Comparison of ENCODE assay signal across 35 cellular contexts in genomic region chr17:58301504-58302150, GRCh38. TPM values are rescaled to one million over a fixed set of nuclear protein-coding genes. Genes with fewer than 3 reads are reported as not detected.
DNase-seq lines count a peak whose midpoint lies in the region; ATAC-seq and TF ChIP-seq lines count a peak whose summit lies in the region.
"Had no signal": no experiment of that assay in that cellular context is flagged by ENCODE, and none has a peak within 500 bp of the region (broad histone marks: within the 10 kb centered on the region; RNA-seq: fewer than 3 reads in every experiment).

No MANE protein-coding gene starts in this region.

- no peak for TF ChIP-seq CTCF in left ventricle myocardium inferior (IDR thresholded peaks at IDR 0.05; ENCODE audit: borderline replicate concordance)
- TF ChIP-seq CTCF in lung (IDR thresholded peaks at IDR 0.05; ENCODE audit: control extremely low read depth, extremely low read depth) = no peak
- no peak for TF ChIP-seq CTCF in PC-9 (conservative IDR thresholded peaks at IDR 0.05)

- H3K27ac ChIP-seq in left ventricle myocardium inferior (replicated peaks) (no peak overlapping the region), lung (ENCODE audit: low read depth in 1 of 2, low read length in 1 of 2) (no peak overlapping the region), PC-9 (no peak overlapping the region)
- H3K27ac ChIP-seq: heart left ventricle, pancreas, skin epidermis had no signal

- H3K27ac Mint-ChIP-seq in activated CD8-positive, alpha-beta memory T cell treated with anti-CD3 and anti-CD28 coated beads, Interleukin-2, amount 10 ng/mL, durations not matched to agents 7 days and 5 days = no peak overlapping the region
- H3K27ac Mint-ChIP-seq: activated CD4-positive, alpha-beta T cell treated with anti-CD3 and anti-CD28 coated beads for 36 hours; CD4-positive, alpha-beta memory T cell; endodermal cell; nephron; stimulated activated memory B cell treated with anti-CD40 and anti-IgM and Interleukin-4, amounts not matched to agents 10 μg/mL and 1 μg/mL and 100 μg/mL, for 72 hours; T-helper 2 cell treated with Interferon-gamma antibody and Interleukin-4, amounts not matched to agents 5 μg/mL and 100 μg/mL, for 36 hours; type B pancreatic cell had no signal

- peaks cover 13% of the 10 kb centered on the region for H3K27me3 Mint-ChIP-seq in activated CD8-positive, alpha-beta memory T cell treated with anti-CD3 and anti-CD28 coated beads, Interleukin-2, amount 10 ng/mL, durations not matched to agents 7 days and 5 days
- H3K27me3 Mint-ChIP-seq: activated CD4-positive, alpha-beta T cell treated with anti-CD3 and anti-CD28 coated beads for 36 hours; CD4-positive, alpha-beta memory T cell; stimulated activated memory B cell treated with anti-CD40 and anti-IgM and Interleukin-4, amounts not matched to agents 10 μg/mL and 1 μg/mL and 100 μg/mL, for 72 hours had no signal

- no peaks in the 10 kb centered on the region for H3K9me2 ChIP-seq in PC-9 (ENCODE audit: insufficient read depth)

- POLR2A ChIA-PET in PC-9 (lab: Charles Lee; ENCODE audit: unreplicated experiment) = no interaction called here

- H3K79me2 ChIP-seq in PC-9 (ENCODE audit: low read depth) = no peaks in the 10 kb centered on the region

- H3K27me3 ChIP-seq in left ventricle myocardium inferior (ENCODE audit: low read depth) (peaks cover 25% of the 10 kb centered on the region), lung (ENCODE audit: control insufficient read depth, insufficient read depth) (no peaks in the 10 kb centered on the region), PC-9 (ENCODE audit: insufficient read depth, low read depth) (peaks cover 94% of the 10 kb centered on the region)
- H3K27me3 ChIP-seq: pancreas had no signal

- H3K9me3 ChIP-seq in left ventricle myocardium inferior (replicated peaks) (peaks cover 10% of the 10 kb centered on the region), lung (ENCODE audit: control insufficient read depth in 2 of 2, insufficient read depth in 1 of 2, low read length in 1 of 2) (no peaks in the 10 kb centered on the region), PC-9 (ENCODE audit: insufficient read depth, low read depth) (no peaks in the 10 kb centered on the region)
- H3K9me3 ChIP-seq: HAP-1, pancreas had no signal

- DNase-seq in Right ventricle myocardium superior (peak; percentile 23), left ventricle myocardium inferior (no peak), lung (ENCODE audit: low spot score) (peak; percentile 26), PC-9 (no peak), NCI-H510A (lab: John Stamatoyannopoulos, UW) (no peak), NCI-H1092 (lab: John Stamatoyannopoulos, UW) (no peak)
- peak; percentile 31 for DNase-seq in activated CD8-positive, alpha-beta memory T cell treated with anti-CD3 and anti-CD28 coated beads, Interleukin-2, amount 10 ng/mL, durations not matched to agents 7 days and 5 days
- DNase-seq: activated CD4-positive, alpha-beta T cell treated with anti-CD3 and anti-CD28 coated beads for 36 hours; activated naive CD4-positive, alpha-beta T cell; activated T-cell treated with anti-CD3 and anti-CD28 coated beads, Interleukin-2, amount 50 U/mL, for 72 hours; AML-193; CD4-positive, alpha-beta memory T cell; central memory CD4-positive, alpha-beta T cell; endodermal cell; Karpas-422; kidney glomerular epithelial cell; mammary epithelial cell; MV-4-11; NCI-H146; NCI-H226; NCI-H69; pancreas; SIG-M5; substantia nigra had no signal

- no peaks in the 10 kb centered on the region for H4K20me1 ChIP-seq in PC-9 (ENCODE audit: insufficient read depth)

- H3K36me3 ChIP-seq in left ventricle myocardium inferior (no peaks in the 10 kb centered on the region), lung (ENCODE audit: control insufficient read depth in 2 of 2, insufficient read depth in 2 of 2, low read length in 2 of 2) (no peaks in the 10 kb centered on the region), PC-9 (ENCODE audit: low read depth) (no peaks in the 10 kb centered on the region)
- H3K36me3 ChIP-seq: HAP-1, heart left ventricle, pancreas had no signal

- no peak overlapping the region for H3K4me3 Mint-ChIP-seq in activated CD8-positive, alpha-beta memory T cell treated with anti-CD3 and anti-CD28 coated beads, Interleukin-2, amount 10 ng/mL, durations not matched to agents 7 days and 5 days
- H3K4me3 Mint-ChIP-seq: activated CD4-positive, alpha-beta T cell treated with anti-CD3 and anti-CD28 coated beads for 36 hours; activated T-cell treated with anti-CD3 and anti-CD28 coated beads, Interleukin-2, amount 50 U/mL, for 72 hours; CD4-positive, alpha-beta memory T cell; endodermal cell; nephron; stimulated activated memory B cell treated with anti-CD40 and anti-IgM and Interleukin-4, amounts not matched to agents 10 μg/mL and 1 μg/mL and 100 μg/mL, for 72 hours; T-helper 2 cell treated with Interferon-gamma antibody and Interleukin-4, amounts not matched to agents 5 μg/mL and 100 μg/mL, for 36 hours; type B pancreatic cell had no signal

- WGBS in lung, 2 donors = 82 to 86% methylated on average over 16 of the region's 16 CpGs

- BruUV-seq in PC-9 (replicated peaks; lab: Mats Ljungman, UMichigan) = no TSS peak

- H2AFZ ChIP-seq in PC-9 = no peak overlapping the region

- H3F3A ChIP-seq in PC-9 (ENCODE audit: insufficient read depth, low read depth) = no peaks in the 10 kb centered on the region

- ATAC-seq in Right ventricle myocardium superior (ENCODE audit: poor library complexity) (no peak), lung (ENCODE audit: insufficient read depth, low FRiP score) (no peak)
- no peak for ATAC-seq in activated CD8-positive, alpha-beta memory T cell treated with anti-CD3 and anti-CD28 coated beads, Interleukin-2, amount 10 ng/mL, durations not matched to agents 7 days and 5 days
- ATAC-seq: activated CD4-positive, alpha-beta T cell treated with anti-CD3 and anti-CD28 coated beads for 36 hours; activated T-cell treated with anti-CD3 and anti-CD28 coated beads, Interleukin-2, amount 50 U/mL, for 72 hours; heart left ventricle; Panc1; pancreas; stimulated activated memory B cell treated with anti-CD40 and anti-IgM and Interleukin-4, amounts not matched to agents 10 μg/mL and 1 μg/mL and 100 μg/mL, for 72 hours had no signal

- H3K4me3 ChIP-seq in left ventricle myocardium inferior = no peak overlapping the region
- H3K4me3 ChIP-seq in lung = no peak overlapping the region
- no peak overlapping the region for H3K4me3 ChIP-seq in PC-9
- H3K4me3 ChIP-seq: HAP-1, heart left ventricle, pancreas, skin epidermis had no signal

- H3K36me3 Mint-ChIP-seq in activated CD8-positive, alpha-beta memory T cell treated with anti-CD3 and anti-CD28 coated beads, Interleukin-2, amount 10 ng/mL, durations not matched to agents 7 days and 5 days = no peaks in the 10 kb centered on the region
- H3K36me3 Mint-ChIP-seq: stimulated activated memory B cell treated with anti-CD40 and anti-IgM and Interleukin-4, amounts not matched to agents 10 μg/mL and 1 μg/mL and 100 μg/mL, for 72 hours; type B pancreatic cell had no signal

- peaks cover 2% of the 10 kb centered on the region for H3K4me1 Mint-ChIP-seq in activated CD8-positive, alpha-beta memory T cell treated with anti-CD3 and anti-CD28 coated beads, Interleukin-2, amount 10 ng/mL, durations not matched to agents 7 days and 5 days
- H3K4me1 Mint-ChIP-seq: endodermal cell had no signal

- CTCF ChIA-PET in activated CD8-positive, alpha-beta memory T cell treated with anti-CD3 and anti-CD28 coated beads, Interleukin-2, amount 10 ng/mL, durations not matched to agents 7 days and 5 days (lab: Charles Lee) = interaction anchor here (0.5 to 6.4 kb wide), 5 partner anchors 14 to 121 kb away, joined by 3 to 50 read pairs (median 5); no protein-coding TSS in a partner anchor
- CTCF ChIA-PET in PC-9 (lab: Charles Lee) = interaction anchor here (0.6 kb wide), 1 partner anchor 213 kb away, joined by 3 read pairs; no protein-coding TSS in a partner anchor

- no peak overlapping the region for H3K4me2 ChIP-seq in PC-9

- H3K9me3 Mint-ChIP-seq in activated CD8-positive, alpha-beta memory T cell treated with anti-CD3 and anti-CD28 coated beads, Interleukin-2, amount 10 ng/mL, durations not matched to agents 7 days and 5 days (ENCODE audit: low read depth) = no peaks in the 10 kb centered on the region
- H3K9me3 Mint-ChIP-seq: activated T-cell treated with anti-CD3 and anti-CD28 coated beads, Interleukin-2, amount 50 U/mL, for 72 hours; CD4-positive, alpha-beta memory T cell; endodermal cell; stimulated activated memory B cell treated with anti-CD40 and anti-IgM and Interleukin-4, amounts not matched to agents 10 μg/mL and 1 μg/mL and 100 μg/mL, for 72 hours; T-helper 2 cell treated with Interferon-gamma antibody and Interleukin-4, amounts not matched to agents 5 μg/mL and 100 μg/mL, for 36 hours; type B pancreatic cell had no signal

- no peaks in the 10 kb centered on the region for H3K4me1 ChIP-seq in left ventricle myocardium inferior
- no peaks in the 10 kb centered on the region for H3K4me1 ChIP-seq in lung (ENCODE audit: control insufficient read depth in 2 of 2, insufficient read depth in 2 of 2, low read length in 2 of 2)
- H3K4me1 ChIP-seq in PC-9 (replicated peaks; ENCODE audit: insufficient read depth) = no peaks in the 10 kb centered on the region
- H3K4me1 ChIP-seq: HAP-1, pancreas had no signal

- intact Hi-C loops in Right ventricle myocardium superior (cut with DNase I) = no loop called here
- intact Hi-C loops in left ventricle myocardium inferior (cut with micrococcal nuclease) = loop anchor here (10.0 kb wide), 1 partner anchor 143 kb away; no protein-coding TSS in a partner anchor
- intact Hi-C loops in PC-9 (cut with micrococcal nuclease; ENCODE audit: unreplicated experiment) = no loop called here

RNA-seq across cellular contexts. Expression of gene MPO, which starts 20.9 kb away (rescaled TPM):
- total RNA-seq in Right ventricle myocardium superior (0.05 TPM), left ventricle myocardium inferior (0.05 TPM), lung (10 to 100 TPM in 1 of 2 donors, 1 to 10 TPM in 1; 2.5 to 62.0 TPM), PC-9 (2021) (not detected in 2 replicates)
- under 1 TPM in 1 of 2 experiments, not detected in 1; 0.09 TPM for total RNA-seq in activated CD8-positive, alpha-beta memory T cell treated with anti-CD3 and anti-CD28 coated beads, Interleukin-2, amount 10 ng/mL, durations not matched to agents 7 days and 5 days
- 10 to 100 TPM in 1 of 2 donors, under 1 TPM in 1; 0.79 to 10.8 TPM for polyA plus RNA-seq in lung
- total RNA-seq: A673; CD4-positive, alpha-beta memory T cell; endodermal cell; fibroblast of villous mesenchyme; mammary epithelial cell; renal cortical epithelial cell had no signal
- polyA plus RNA-seq: CD4-positive, alpha-beta memory T cell; mammary epithelial cell had no signal

RNA-seq across cellular contexts. Expression of gene TSPOAP1, which starts 27.0 kb away (rescaled TPM):
- total RNA-seq in Right ventricle myocardium superior (13.6 TPM), left ventricle myocardium inferior (12.8 TPM), lung (10 to 100 TPM; 19.3 to 23.5 TPM), PC-9 (2021) (0.15 and 0.18 TPM in 2 replicates)
- 10 to 100 TPM; 25.6 to 66.3 TPM for total RNA-seq in activated CD8-positive, alpha-beta memory T cell treated with anti-CD3 and anti-CD28 coated beads, Interleukin-2, amount 10 ng/mL, durations not matched to agents 7 days and 5 days
- polyA plus RNA-seq in lung = 10 to 100 TPM in 1 of 2 donors, 1 to 10 TPM in 1; 7.0 to 17.1 TPM
- polyA plus RNA-seq: mammary epithelial cell had no signal

RNA-seq across cellular contexts. Expression of gene SUPT4H1, which starts 50.4 kb away (rescaled TPM):
- total RNA-seq in Right ventricle myocardium superior (59.2 TPM), left ventricle myocardium inferior (55.2 TPM), lung (10 to 100 TPM; 54.6 to 59.2 TPM), PC-9 (2021) (72.2 and 74.8 TPM in 2 replicates)
- 100 to 1,000 TPM in 1 of 2 experiments, 10 to 100 TPM in 1; 63.3 to 127 TPM for total RNA-seq in activated CD8-positive, alpha-beta memory T cell treated with anti-CD3 and anti-CD28 coated beads, Interleukin-2, amount 10 ng/mL, durations not matched to agents 7 days and 5 days
- 10 to 100 TPM; 75.5 to 97.5 TPM for polyA plus RNA-seq in lung

Comparison
In these comparisons a context has a peak if more than half of its experiments do, and no peak if none do; other contexts are left out.
1. DNase-seq: peak in Right ventricle myocardium superior (single experiment), activated CD8-positive, alpha-beta memory T cell treated with anti-CD3 and anti-CD28 coated beads, Interleukin-2, amount 10 ng/mL, durations not matched to agents 7 days and 5 days (single experiment) and lung (single experiment); none in left ventricle myocardium inferior (single experiment), PC-9 (0 of 2), NCI-H510A (single experiment) and NCI-H1092 (single experiment).
2. RNA of gene TSPOAP1, which starts 27.0 kb away (total RNA-seq): 25.6 to 66.3 TPM in activated CD8-positive, alpha-beta memory T cell treated with anti-CD3 and anti-CD28 coated beads, Interleukin-2, amount 10 ng/mL, durations not matched to agents 7 days and 5 days, 19.3 to 23.5 TPM in lung, 13.6 TPM in Right ventricle myocardium superior (single experiment) and 12.8 TPM in left ventricle myocardium inferior (single experiment); 0.15 to 0.18 TPM in PC-9; every median in the first group is over 10 times any median in the second.